In the genomic region with DNA sequence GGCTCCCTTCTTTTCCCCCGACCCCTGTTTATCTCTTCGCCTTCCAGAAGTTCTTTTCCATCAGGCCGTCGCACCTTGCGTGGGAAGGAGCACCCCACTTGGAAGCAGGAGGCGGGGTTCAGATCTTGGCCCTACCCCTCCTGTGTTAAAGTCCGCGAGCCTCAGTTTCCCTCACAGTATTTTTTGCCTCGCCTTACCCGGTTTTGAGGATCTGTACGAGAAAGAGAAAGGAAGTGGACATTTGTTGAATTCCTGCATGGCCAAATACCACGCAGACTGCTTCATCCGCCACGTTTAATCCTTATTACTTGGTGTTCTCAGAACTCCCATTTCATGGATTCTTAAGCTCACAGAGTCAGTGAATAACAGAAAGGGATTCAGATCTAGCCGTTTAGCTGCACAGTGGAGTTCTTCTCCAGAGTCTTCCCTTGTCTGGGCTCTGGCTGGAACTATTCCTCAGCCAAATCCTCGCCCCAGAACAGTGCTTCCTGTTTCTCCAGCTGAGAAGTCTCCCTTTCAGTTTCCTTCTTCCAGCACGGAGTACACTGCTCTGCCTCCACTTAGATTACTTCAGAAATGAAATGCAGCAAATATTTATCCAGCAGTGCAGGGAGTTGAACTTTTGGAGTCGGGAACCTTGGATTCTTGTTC, we compare ENCODE assay signal across 1 cellular context.
TF ChIP-seq lines count a peak whose summit lies in the region.

No MANE protein-coding gene starts in this region.

TF ChIP-seq in HepG2, 621 proteins besides CTCF, POLR2A, EP300 and RAD21 (continued from another document and continues in another):
- TF ChIP-seq REST (IDR thresholded peaks at IDR 0.05; ENCODE audit: borderline replicate concordance in 1 of 2, low read depth in 1 of 2, low read length in 2 of 2) (no peak), GMEB1 (CRISPR knock-in tag; IDR thresholded peaks at IDR 0.05; ENCODE audit: borderline replicate concordance) (no peak), THAP8 (CRISPR knock-in tag; IDR thresholded peaks at IDR 0.05; ENCODE audit: borderline replicate concordance) (no peak), ZNF614 (CRISPR knock-in tag; IDR thresholded peaks at IDR 0.05; ENCODE audit: borderline replicate concordance) (no peak), PREB (CRISPR knock-in tag; IDR thresholded peaks at IDR 0.05) (no peak), ZNF34 (CRISPR knock-in tag; IDR thresholded peaks at IDR 0.05; ENCODE audit: borderline replicate concordance) (no peak), ZNF570 (CRISPR knock-in tag; IDR thresholded peaks at IDR 0.05; ENCODE audit: borderline replicate concordance) (no peak), ASH2L (IDR thresholded peaks at IDR 0.05; ENCODE audit: insufficient read length, low read depth, low read length) (no peak), MAFK (conservative IDR thresholded peaks at IDR 0.05 in 1 of 2, IDR thresholded peaks at IDR 0.05 in 1 of 2; ENCODE audit: low read length in 2 of 2) (no peak), PITX1 (CRISPR knock-in tag; IDR thresholded peaks at IDR 0.05) (no peak), YEATS2 (CRISPR knock-in tag; IDR thresholded peaks at IDR 0.05; ENCODE audit: borderline replicate concordance) (no peak), ZNF7 (CRISPR knock-in tag; IDR thresholded peaks at IDR 0.05) (peak; percentile 90), HNRNPL (IDR thresholded peaks at IDR 0.05; ENCODE audit: low read depth, low read length) (no peak), ZBTB3 (CRISPR knock-in tag; IDR thresholded peaks at IDR 0.05; ENCODE audit: borderline replicate concordance, low read depth) (no peak), EHMT2 (IDR thresholded peaks at IDR 0.05; ENCODE audit: borderline replicate concordance, low read depth, low read length) (no peak), MYPOP (CRISPR knock-in tag; IDR thresholded peaks at IDR 0.05) (peak; percentile 25; the same call in 1 of the 2 replicates), MXD4 (CRISPR knock-in tag; IDR thresholded peaks at IDR 0.05) (no peak), SOX13 (IDR thresholded peaks at IDR 0.05) (no peak), SOX13 (CRISPR knock-in tag; conservative IDR thresholded peaks at IDR 0.05 in 1 of 2, IDR thresholded peaks at IDR 0.05 in 1 of 2) (no peak; a peak in 1 of 4 replicates), TRIM24 (CRISPR knock-in tag; IDR thresholded peaks at IDR 0.05) (no peak), PTBP1 (IDR thresholded peaks at IDR 0.05; ENCODE audit: low read depth, low read length, poor library complexity, severe bottlenecking) (no peak), ZNF383 (CRISPR knock-in tag; IDR thresholded peaks at IDR 0.05; ENCODE audit: borderline replicate concordance) (no peak), ZNF232 (CRISPR knock-in tag; IDR thresholded peaks at IDR 0.05; ENCODE audit: borderline replicate concordance) (0 out of 2 replicates have a peak, but pooled peaks have one; percentile 35), REXO4 (CRISPR knock-in tag; IDR thresholded peaks at IDR 0.05; ENCODE audit: borderline replicate concordance) (no peak), SAP130 (CRISPR knock-in tag; IDR thresholded peaks at IDR 0.05; ENCODE audit: low read depth) (peak; percentile 20; the same call in 1 of the 2 replicates), ZNF329 (CRISPR knock-in tag; IDR thresholded peaks at IDR 0.05; ENCODE audit: low read depth) (no peak), JARID2 (CRISPR knock-in tag; IDR thresholded peaks at IDR 0.05; ENCODE audit: insufficient replicate concordance) (no peak), CREB1 (IDR thresholded peaks at IDR 0.05) (no peak), CREB1 (CRISPR knock-in tag; IDR thresholded peaks at IDR 0.05) (no peak), ZNF660 (CRISPR knock-in tag; IDR thresholded peaks at IDR 0.05; ENCODE audit: borderline replicate concordance, low read depth) (no peak), PATZ1 (CRISPR knock-in tag; IDR thresholded peaks at IDR 0.05) (no peak), NFATC3 (CRISPR knock-in tag; IDR thresholded peaks at IDR 0.05) (no peak), ZNF503 (CRISPR knock-in tag; IDR thresholded peaks at IDR 0.05) (no peak)
- TF ChIP-seq, protein P1, sequence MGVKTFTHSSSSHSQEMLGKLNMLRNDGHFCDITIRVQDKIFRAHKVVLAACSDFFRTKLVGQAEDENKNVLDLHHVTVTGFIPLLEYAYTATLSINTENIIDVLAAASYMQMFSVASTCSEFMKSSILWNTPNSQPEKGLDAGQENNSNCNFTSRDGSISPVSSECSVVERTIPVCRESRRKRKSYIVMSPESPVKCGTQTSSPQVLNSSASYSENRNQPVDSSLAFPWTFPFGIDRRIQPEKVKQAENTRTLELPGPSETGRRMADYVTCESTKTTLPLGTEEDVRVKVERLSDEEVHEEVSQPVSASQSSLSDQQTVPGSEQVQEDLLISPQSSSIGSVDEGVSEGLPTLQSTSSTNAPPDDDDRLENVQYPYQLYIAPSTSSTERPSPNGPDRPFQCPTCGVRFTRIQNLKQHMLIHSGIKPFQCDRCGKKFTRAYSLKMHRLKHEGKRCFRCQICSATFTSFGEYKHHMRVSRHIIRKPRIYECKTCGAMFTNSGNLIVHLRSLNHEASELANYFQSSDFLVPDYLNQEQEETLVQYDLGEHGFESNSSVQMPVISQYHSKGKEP (CRISPR knock-in tag; IDR thresholded peaks at IDR 0.05), result no peak
- TF ChIP-seq, protein P2, sequence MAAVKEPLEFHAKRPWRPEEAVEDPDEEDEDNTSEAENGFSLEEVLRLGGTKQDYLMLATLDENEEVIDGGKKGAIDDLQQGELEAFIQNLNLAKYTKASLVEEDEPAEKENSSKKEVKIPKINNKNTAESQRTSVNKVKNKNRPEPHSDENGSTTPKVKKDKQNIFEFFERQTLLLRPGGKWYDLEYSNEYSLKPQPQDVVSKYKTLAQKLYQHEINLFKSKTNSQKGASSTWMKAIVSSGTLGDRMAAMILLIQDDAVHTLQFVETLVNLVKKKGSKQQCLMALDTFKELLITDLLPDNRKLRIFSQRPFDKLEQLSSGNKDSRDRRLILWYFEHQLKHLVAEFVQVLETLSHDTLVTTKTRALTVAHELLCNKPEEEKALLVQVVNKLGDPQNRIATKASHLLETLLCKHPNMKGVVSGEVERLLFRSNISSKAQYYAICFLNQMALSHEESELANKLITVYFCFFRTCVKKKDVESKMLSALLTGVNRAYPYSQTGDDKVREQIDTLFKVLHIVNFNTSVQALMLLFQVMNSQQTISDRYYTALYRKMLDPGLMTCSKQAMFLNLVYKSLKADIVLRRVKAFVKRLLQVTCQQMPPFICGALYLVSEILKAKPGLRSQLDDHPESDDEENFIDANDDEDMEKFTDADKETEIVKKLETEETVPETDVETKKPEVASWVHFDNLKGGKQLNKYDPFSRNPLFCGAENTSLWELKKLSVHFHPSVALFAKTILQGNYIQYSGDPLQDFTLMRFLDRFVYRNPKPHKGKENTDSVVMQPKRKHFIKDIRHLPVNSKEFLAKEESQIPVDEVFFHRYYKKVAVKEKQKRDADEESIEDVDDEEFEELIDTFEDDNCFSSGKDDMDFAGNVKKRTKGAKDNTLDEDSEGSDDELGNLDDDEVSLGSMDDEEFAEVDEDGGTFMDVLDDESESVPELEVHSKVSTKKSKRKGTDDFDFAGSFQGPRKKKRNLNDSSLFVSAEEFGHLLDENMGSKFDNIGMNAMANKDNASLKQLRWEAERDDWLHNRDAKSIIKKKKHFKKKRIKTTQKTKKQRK (IDR thresholded peaks at IDR 0.05; ENCODE audit: low read length), result no peak
